In genomic region chr6:125338381-125338780, GRCh38 we compare ENCODE assay signal across 38 cellular contexts.
"Had no signal": no experiment of that assay in that cellular context is flagged by ENCODE, and none has a peak within 500 bp of the region (broad histone marks: within the 10 kb centered on the region; RNA-seq: fewer than 3 reads in every experiment).

No MANE protein-coding gene starts in this region.

- ATAC-seq: activated naive CD4-positive, alpha-beta T cell treated with anti-CD3 and anti-CD28 coated beads, Interleukin-2, amount 50 U/mL, for 72 hours; activated naive CD8-positive, alpha-beta T cell treated with anti-CD3 and anti-CD28 coated beads, Interleukin-2, amount 50 U/mL, for 24 hours; activated T-cell treated with anti-CD3 and anti-CD28 coated beads, Interleukin-2, amount 50 U/mL, for 4 hours; activated T-cell treated with anti-CD3 and anti-CD28 coated beads, Interleukin-2, amount 50 U/mL, for 72 hours; activated T-helper 17 cell treated with anti-CD3 and anti-CD28 coated beads, Interleukin-2, amount 50 U/mL, for 72 hours; body of pancreas had no signal

- H3K27ac Mint-ChIP-seq: activated naive CD4-positive, alpha-beta T cell treated with anti-CD3 and anti-CD28 coated beads for 36 hours; activated naive CD4-positive, alpha-beta T cell treated with anti-CD3 and anti-CD28 coated beads, Interleukin-2, amount 10 ng/mL, durations not matched to agents 7 days and 5 days; activated naive CD4-positive, alpha-beta T cell treated with anti-CD3 and anti-CD28 coated beads, Interleukin-2, amount 50 U/mL, for 24 hours; activated naive CD4-positive, alpha-beta T cell treated with anti-CD3 and anti-CD28 coated beads, Interleukin-2, amount 50 U/mL, for 72 hours; activated naive CD8-positive, alpha-beta T cell; activated naive CD8-positive, alpha-beta T cell treated with anti-CD3 and anti-CD28 coated beads for 36 hours; activated naive CD8-positive, alpha-beta T cell treated with anti-CD3 and anti-CD28 coated beads, Interleukin-2, amount 10 ng/mL, durations not matched to agents 7 days and 5 days; activated naive CD8-positive, alpha-beta T cell treated with anti-CD3 and anti-CD28 coated beads, Interleukin-2, amount 50 U/mL, for 24 hours; activated T-cell treated with anti-CD3 and anti-CD28 coated beads, Interleukin-2, amount 50 U/mL, for 24 hours; activated T-cell treated with anti-CD3 and anti-CD28 coated beads, Interleukin-2, amount 50 U/mL, for 72 hours; activated T-helper 1 cell treated with anti-CD3 and anti-CD28 coated beads, Interleukin-12 subunit alpha, Interleukin-12 subunit beta, Interleukin-2, Interleukin-4 antibody, amounts not matched to agents 30 ng/mL and 10 ng/mL and 1 ng/mL, durations not matched to agents 14 hours and 24 hours and 36 hours; activated T-helper 17 cell treated with anti-CD3 and anti-CD28 coated beads, Interleukin-2, amount 50 U/mL, for 72 hours; activated T-helper 2 cell treated with anti-CD3 and anti-CD28 coated beads, Interferon-gamma antibody, Interleukin-2, Interleukin-4, amounts not matched to agents 10 μg/mL and 5 μg/mL and 100 μg/mL, durations not matched to agents 14 hours and 24 hours and 36 hours; brain had no signal

- H3K4me3 Mint-ChIP-seq: activated naive CD4-positive, alpha-beta T cell treated with anti-CD3 and anti-CD28 coated beads for 36 hours; activated naive CD4-positive, alpha-beta T cell treated with anti-CD3 and anti-CD28 coated beads, Interleukin-2, amount 10 ng/mL, durations not matched to agents 7 days and 5 days; activated naive CD4-positive, alpha-beta T cell treated with anti-CD3 and anti-CD28 coated beads, Interleukin-2, amount 50 U/mL, for 24 hours; activated naive CD8-positive, alpha-beta T cell; activated naive CD8-positive, alpha-beta T cell treated with anti-CD3 and anti-CD28 coated beads for 36 hours; activated naive CD8-positive, alpha-beta T cell treated with anti-CD3 and anti-CD28 coated beads, Interleukin-2, amount 10 ng/mL, durations not matched to agents 7 days and 5 days; activated naive CD8-positive, alpha-beta T cell treated with anti-CD3 and anti-CD28 coated beads, Interleukin-2, amount 50 U/mL, for 24 hours; activated T-cell treated with anti-CD3 and anti-CD28 coated beads, Interleukin-2, amount 50 U/mL, for 24 hours; activated T-cell treated with anti-CD3 and anti-CD28 coated beads, Interleukin-2, amount 50 U/mL, for 4 hours; activated T-cell treated with anti-CD3 and anti-CD28 coated beads, Interleukin-2, amount 50 U/mL, for 72 hours; activated T-helper 1 cell treated with anti-CD3 and anti-CD28 coated beads, Interleukin-12 subunit alpha, Interleukin-12 subunit beta, Interleukin-2, Interleukin-4 antibody, amounts not matched to agents 30 ng/mL and 10 ng/mL and 1 ng/mL, durations not matched to agents 14 hours and 24 hours and 36 hours; activated T-helper 17 cell treated with anti-CD3 and anti-CD28 coated beads, Interleukin-2, amount 50 U/mL, for 72 hours; brain; central memory CD8-positive, alpha-beta T cell had no signal

- DNase-seq: activated effector memory CD4-positive, alpha-beta T cell treated with anti-CD3 and anti-CD28 coated beads, Interleukin-2, amount 50 U/mL, for 16 hours; activated effector memory CD4-positive, alpha-beta T cell treated with Interleukin-2 at 50 U/mL for 16 hours; activated gamma-delta T cell; activated gamma-delta T cell treated with Interleukin-2 at 50 U/mL for 16 hours; activated naive CD4-positive, alpha-beta T cell; activated naive CD4-positive, alpha-beta T cell treated with anti-CD3 and anti-CD28 coated beads for 36 hours; activated naive CD4-positive, alpha-beta T cell treated with anti-CD3 and anti-CD28 coated beads, Interleukin-2, amount 10 ng/mL, durations not matched to agents 7 days and 5 days; activated naive CD4-positive, alpha-beta T cell treated with anti-CD3 and anti-CD28 coated beads, Interleukin-2, amount 50 U/mL, for 16 hours; activated naive CD4-positive, alpha-beta T cell treated with Interleukin-2 at 50 U/mL for 16 hours; activated naive CD8-positive, alpha-beta T cell treated with anti-CD3 and anti-CD28 coated beads for 36 hours; activated naive CD8-positive, alpha-beta T cell treated with anti-CD3 and anti-CD28 coated beads, Interleukin-2, amount 10 ng/mL, durations not matched to agents 7 days and 5 days; activated naive CD8-positive, alpha-beta T cell treated with anti-CD3 and anti-CD28 coated beads, Interleukin-2, amount 50 U/mL, for 24 hours; activated T-cell treated with anti-CD3 and anti-CD28 coated beads for 4 hours; activated T-cell treated with anti-CD3 and anti-CD28 coated beads, Interleukin-2, amount 50 U/mL, for 1 hour; activated T-cell treated with anti-CD3 and anti-CD28 coated beads, Interleukin-2, amount 50 U/mL, for 24 hours; activated T-cell treated with anti-CD3 and anti-CD28 coated beads, Interleukin-2, amount 50 U/mL, for 4 hours; activated T-cell treated with anti-CD3 and anti-CD28 coated beads, Interleukin-2, amount 50 U/mL, for 48 hours; activated T-cell treated with anti-CD3 and anti-CD28 coated beads, Interleukin-2, amount 50 U/mL, for 72 hours; adrenal gland; amniotic stem cell; amygdala; anterior cingulate cortex; aorta; body of pancreas; brain microvascular endothelial cell; caudate nucleus; central memory CD4-positive, alpha-beta T cell; cerebellar nuclear complex had no signal

- H3K9me3 ChIP-seq: ascending aorta, body of pancreas had no signal

- H3K4me1 Mint-ChIP-seq: activated naive CD4-positive, alpha-beta T cell treated with anti-CD3 and anti-CD28 coated beads, Interleukin-2, amount 10 ng/mL, durations not matched to agents 7 days and 5 days; activated naive CD4-positive, alpha-beta T cell treated with anti-CD3 and anti-CD28 coated beads, Interleukin-2, amount 50 U/mL, for 24 hours; activated naive CD8-positive, alpha-beta T cell treated with anti-CD3 and anti-CD28 coated beads for 36 hours; activated naive CD8-positive, alpha-beta T cell treated with anti-CD3 and anti-CD28 coated beads, Interleukin-2, amount 10 ng/mL, durations not matched to agents 7 days and 5 days; activated naive CD8-positive, alpha-beta T cell treated with anti-CD3 and anti-CD28 coated beads, Interleukin-2, amount 50 U/mL, for 24 hours; activated T-helper 17 cell treated with anti-CD3 and anti-CD28 coated beads, Interleukin-2, amount 50 U/mL, for 72 hours; central memory CD8-positive, alpha-beta T cell had no signal

- H3K4me1 ChIP-seq: adrenal gland, ascending aorta, body of pancreas, breast epithelium had no signal

- H3K27ac ChIP-seq: adrenal gland, ascending aorta, body of pancreas, brain microvascular endothelial cell, breast epithelium had no signal

- H3K36me3 ChIP-seq: adrenal gland, ascending aorta, brain microvascular endothelial cell, breast epithelium had no signal

- H3K9me3 Mint-ChIP-seq: activated naive CD4-positive, alpha-beta T cell treated with anti-CD3 and anti-CD28 coated beads for 36 hours; activated naive CD4-positive, alpha-beta T cell treated with anti-CD3 and anti-CD28 coated beads, Interleukin-2, amount 10 ng/mL, durations not matched to agents 7 days and 5 days; activated naive CD4-positive, alpha-beta T cell treated with anti-CD3 and anti-CD28 coated beads, Interleukin-2, amount 50 U/mL, for 24 hours; activated naive CD4-positive, alpha-beta T cell treated with anti-CD3 and anti-CD28 coated beads, Interleukin-2, amount 50 U/mL, for 72 hours; activated naive CD8-positive, alpha-beta T cell treated with anti-CD3 and anti-CD28 coated beads for 36 hours; activated naive CD8-positive, alpha-beta T cell treated with anti-CD3 and anti-CD28 coated beads, Interleukin-2, amount 10 ng/mL, durations not matched to agents 7 days and 5 days; activated naive CD8-positive, alpha-beta T cell treated with anti-CD3 and anti-CD28 coated beads, Interleukin-2, amount 50 U/mL, for 24 hours; activated T-cell treated with anti-CD3 and anti-CD28 coated beads, Interleukin-2, amount 50 U/mL, for 24 hours; activated T-cell treated with anti-CD3 and anti-CD28 coated beads, Interleukin-2, amount 50 U/mL, for 4 hours; activated T-cell treated with anti-CD3 and anti-CD28 coated beads, Interleukin-2, amount 50 U/mL, for 72 hours; activated T-helper 1 cell treated with anti-CD3 and anti-CD28 coated beads, Interleukin-12 subunit alpha, Interleukin-12 subunit beta, Interleukin-2, Interleukin-4 antibody, amounts not matched to agents 30 ng/mL and 10 ng/mL and 1 ng/mL, durations not matched to agents 14 hours and 24 hours and 36 hours; activated T-helper 17 cell treated with anti-CD3 and anti-CD28 coated beads, Interleukin-2, amount 50 U/mL, for 72 hours; activated T-helper 2 cell treated with anti-CD3 and anti-CD28 coated beads, Interferon-gamma antibody, Interleukin-2, Interleukin-4, amounts not matched to agents 10 μg/mL and 5 μg/mL and 100 μg/mL, durations not matched to agents 14 hours and 24 hours and 36 hours; central memory CD8-positive, alpha-beta T cell had no signal

- H3K27me3 Mint-ChIP-seq: brain had no signal

- H3K27me3 ChIP-seq: adrenal gland, ascending aorta, body of pancreas, brain microvascular endothelial cell, breast epithelium had no signal

- H3K4me3 ChIP-seq: adrenal gland, ascending aorta, body of pancreas, breast epithelium had no signal

- H3K36me3 Mint-ChIP-seq: activated naive CD4-positive, alpha-beta T cell treated with anti-CD3 and anti-CD28 coated beads, Interleukin-2, amount 10 ng/mL, durations not matched to agents 7 days and 5 days; activated naive CD4-positive, alpha-beta T cell treated with anti-CD3 and anti-CD28 coated beads, Interleukin-2, amount 50 U/mL, for 24 hours; activated naive CD4-positive, alpha-beta T cell treated with anti-CD3 and anti-CD28 coated beads, Interleukin-2, amount 50 U/mL, for 72 hours; activated naive CD8-positive, alpha-beta T cell; activated naive CD8-positive, alpha-beta T cell treated with anti-CD3 and anti-CD28 coated beads for 36 hours; activated naive CD8-positive, alpha-beta T cell treated with anti-CD3 and anti-CD28 coated beads, Interleukin-2, amount 10 ng/mL, durations not matched to agents 7 days and 5 days; brain had no signal
